Comparison of ENCODE assay signal across 2 cellular contexts in the genomic region with DNA sequence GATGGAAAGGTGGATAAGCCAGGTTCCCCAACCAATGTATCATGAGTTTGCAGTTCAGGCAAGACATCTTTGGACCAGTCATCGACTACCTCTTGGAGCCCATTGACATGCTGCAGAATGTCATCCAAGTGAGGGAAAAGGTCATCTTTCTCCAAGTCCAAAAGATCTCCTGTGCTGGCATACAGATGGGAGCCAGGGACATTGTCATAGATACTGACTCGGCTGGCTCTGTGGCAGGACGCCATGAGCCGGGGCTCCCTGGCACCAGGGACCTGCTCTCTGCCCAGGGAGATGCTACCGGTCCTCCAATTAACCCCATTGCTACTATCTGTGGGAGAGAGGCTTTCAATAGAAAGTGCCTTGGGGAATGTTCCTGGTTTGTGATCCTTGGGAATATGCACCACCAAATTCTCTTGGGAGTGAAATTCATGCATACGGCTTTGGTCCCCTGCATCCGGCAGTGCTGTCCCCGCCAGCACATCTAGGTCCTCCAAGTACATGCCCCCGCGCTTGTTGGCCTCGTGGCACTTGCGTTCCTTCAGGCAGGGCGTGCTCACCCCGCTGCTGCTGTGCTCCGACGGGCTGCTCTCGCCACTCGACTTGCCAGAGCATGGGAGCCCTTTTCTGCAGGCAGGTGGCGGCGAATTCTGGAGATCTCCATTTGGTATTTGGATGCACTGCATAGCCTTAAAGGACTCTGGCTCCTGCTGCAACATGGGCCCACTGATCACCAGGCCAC.
TF ChIP-seq lines count a peak whose summit lies in the region.

No MANE protein-coding gene starts in this region.

TF ChIP-seq in liver, 16 proteins besides CTCF, POLR2A, EP300 and RAD21 (continued from another document):
- TF ChIP-seq JUND (IDR thresholded peaks at IDR 0.05) (peak in 1 of 2 donors; percentile 79), NR2F2 (IDR thresholded peaks at IDR 0.05) (no peak), TAF1 (conservative IDR thresholded peaks at IDR 0.05) (no peak), FOXA2 (IDR thresholded peaks at IDR 0.05) (peak; percentile 17), HNF4A (conservative IDR thresholded peaks at IDR 0.05) (peak; percentile 76 to 92), YY1 (IDR thresholded peaks at IDR 0.05) (peak; percentile 37), HNF4G (IDR thresholded peaks at IDR 0.05) (no peak), EGR1 (IDR thresholded peaks at IDR 0.05; ENCODE audit: low read depth in 2 of 2) (no peak), RXRA (IDR thresholded peaks at IDR 0.05) (peak; percentile 65 to 93)
- TF ChIP-seq, protein P1, sequence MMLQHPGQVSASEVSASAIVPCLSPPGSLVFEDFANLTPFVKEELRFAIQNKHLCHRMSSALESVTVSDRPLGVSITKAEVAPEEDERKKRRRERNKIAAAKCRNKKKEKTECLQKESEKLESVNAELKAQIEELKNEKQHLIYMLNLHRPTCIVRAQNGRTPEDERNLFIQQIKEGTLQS (IDR thresholded peaks at IDR 0.05), result no peak
- TF ChIP-seq, protein P2, sequence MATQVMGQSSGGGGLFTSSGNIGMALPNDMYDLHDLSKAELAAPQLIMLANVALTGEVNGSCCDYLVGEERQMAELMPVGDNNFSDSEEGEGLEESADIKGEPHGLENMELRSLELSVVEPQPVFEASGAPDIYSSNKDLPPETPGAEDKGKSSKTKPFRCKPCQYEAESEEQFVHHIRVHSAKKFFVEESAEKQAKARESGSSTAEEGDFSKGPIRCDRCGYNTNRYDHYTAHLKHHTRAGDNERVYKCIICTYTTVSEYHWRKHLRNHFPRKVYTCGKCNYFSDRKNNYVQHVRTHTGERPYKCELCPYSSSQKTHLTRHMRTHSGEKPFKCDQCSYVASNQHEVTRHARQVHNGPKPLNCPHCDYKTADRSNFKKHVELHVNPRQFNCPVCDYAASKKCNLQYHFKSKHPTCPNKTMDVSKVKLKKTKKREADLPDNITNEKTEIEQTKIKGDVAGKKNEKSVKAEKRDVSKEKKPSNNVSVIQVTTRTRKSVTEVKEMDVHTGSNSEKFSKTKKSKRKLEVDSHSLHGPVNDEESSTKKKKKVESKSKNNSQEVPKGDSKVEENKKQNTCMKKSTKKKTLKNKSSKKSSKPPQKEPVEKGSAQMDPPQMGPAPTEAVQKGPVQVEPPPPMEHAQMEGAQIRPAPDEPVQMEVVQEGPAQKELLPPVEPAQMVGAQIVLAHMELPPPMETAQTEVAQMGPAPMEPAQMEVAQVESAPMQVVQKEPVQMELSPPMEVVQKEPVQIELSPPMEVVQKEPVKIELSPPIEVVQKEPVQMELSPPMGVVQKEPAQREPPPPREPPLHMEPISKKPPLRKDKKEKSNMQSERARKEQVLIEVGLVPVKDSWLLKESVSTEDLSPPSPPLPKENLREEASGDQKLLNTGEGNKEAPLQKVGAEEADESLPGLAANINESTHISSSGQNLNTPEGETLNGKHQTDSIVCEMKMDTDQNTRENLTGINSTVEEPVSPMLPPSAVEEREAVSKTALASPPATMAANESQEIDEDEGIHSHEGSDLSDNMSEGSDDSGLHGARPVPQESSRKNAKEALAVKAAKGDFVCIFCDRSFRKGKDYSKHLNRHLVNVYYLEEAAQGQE (IDR thresholded peaks at IDR 0.05), result no peak
- TF ChIP-seq, protein P3, sequence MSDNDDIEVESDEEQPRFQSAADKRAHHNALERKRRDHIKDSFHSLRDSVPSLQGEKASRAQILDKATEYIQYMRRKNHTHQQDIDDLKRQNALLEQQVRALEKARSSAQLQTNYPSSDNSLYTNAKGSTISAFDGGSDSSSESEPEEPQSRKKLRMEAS (IDR thresholded peaks at IDR 0.05), result peak; percentile 67
- TF ChIP-seq, protein P4, sequence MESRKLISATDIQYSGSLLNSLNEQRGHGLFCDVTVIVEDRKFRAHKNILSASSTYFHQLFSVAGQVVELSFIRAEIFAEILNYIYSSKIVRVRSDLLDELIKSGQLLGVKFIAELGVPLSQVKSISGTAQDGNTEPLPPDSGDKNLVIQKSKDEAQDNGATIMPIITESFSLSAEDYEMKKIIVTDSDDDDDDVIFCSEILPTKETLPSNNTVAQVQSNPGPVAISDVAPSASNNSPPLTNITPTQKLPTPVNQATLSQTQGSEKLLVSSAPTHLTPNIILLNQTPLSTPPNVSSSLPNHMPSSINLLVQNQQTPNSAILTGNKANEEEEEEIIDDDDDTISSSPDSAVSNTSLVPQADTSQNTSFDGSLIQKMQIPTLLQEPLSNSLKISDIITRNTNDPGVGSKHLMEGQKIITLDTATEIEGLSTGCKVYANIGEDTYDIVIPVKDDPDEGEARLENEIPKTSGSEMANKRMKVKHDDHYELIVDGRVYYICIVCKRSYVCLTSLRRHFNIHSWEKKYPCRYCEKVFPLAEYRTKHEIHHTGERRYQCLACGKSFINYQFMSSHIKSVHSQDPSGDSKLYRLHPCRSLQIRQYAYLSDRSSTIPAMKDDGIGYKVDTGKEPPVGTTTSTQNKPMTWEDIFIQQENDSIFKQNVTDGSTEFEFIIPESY (IDR thresholded peaks at IDR 0.05), result no peak

TF ChIP-seq in HepG2, 621 proteins besides CTCF, POLR2A, EP300 and RAD21:
- TF ChIP-seq, protein P5, sequence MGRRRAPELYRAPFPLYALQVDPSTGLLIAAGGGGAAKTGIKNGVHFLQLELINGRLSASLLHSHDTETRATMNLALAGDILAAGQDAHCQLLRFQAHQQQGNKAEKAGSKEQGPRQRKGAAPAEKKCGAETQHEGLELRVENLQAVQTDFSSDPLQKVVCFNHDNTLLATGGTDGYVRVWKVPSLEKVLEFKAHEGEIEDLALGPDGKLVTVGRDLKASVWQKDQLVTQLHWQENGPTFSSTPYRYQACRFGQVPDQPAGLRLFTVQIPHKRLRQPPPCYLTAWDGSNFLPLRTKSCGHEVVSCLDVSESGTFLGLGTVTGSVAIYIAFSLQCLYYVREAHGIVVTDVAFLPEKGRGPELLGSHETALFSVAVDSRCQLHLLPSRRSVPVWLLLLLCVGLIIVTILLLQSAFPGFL (CRISPR knock-in tag; IDR thresholded peaks at IDR 0.05), result no peak
